In genomic region chr5:63341442-63341841, GRCh38 we compare ENCODE assay signal across 29 cellular contexts.
"Had no signal": no experiment of that assay in that cellular context is flagged by ENCODE, and none has a peak within 500 bp of the region (broad histone marks: within the 10 kb centered on the region; RNA-seq: fewer than 3 reads in every experiment).

No MANE protein-coding gene starts in this region.

- H3K27ac Mint-ChIP-seq: dendritic cell treated with granulocyte-macrophage colony-stimulating factor and Interleukin-4, amounts not matched to agents 40 ng/mL and 50 ng/mL, for 4 days; effector memory CD8-positive, alpha-beta T cell had no signal

- FAIRE-seq: endometrium, endothelial cell of umbilical vein, frontal cortex had no signal

- H3K4me1 ChIP-seq: colonic mucosa, esophagus muscularis mucosa, esophagus squamous epithelium, foreskin keratinocyte, gastrocnemius medialis, gastroesophageal sphincter, heart left ventricle, heart right ventricle had no signal

- DNase-seq: colonic mucosa; cortex of kidney; dermis blood vessel endothelial cell; dorsolateral prefrontal cortex; effector CD4-positive, alpha-beta T cell; effector CD8-positive, alpha-beta T cell; effector memory CD4-positive, alpha-beta T cell; effector memory CD8-positive, alpha-beta T cell; erythroblast; esophagus squamous epithelium; foreskin fibroblast; foreskin keratinocyte; foreskin melanocyte; gastrocnemius medialis; glutamatergic neuron; head of caudate nucleus; heart left ventricle; heart right ventricle; hippocampal formation had no signal

- H3K4me3 Mint-ChIP-seq: dendritic cell treated with granulocyte-macrophage colony-stimulating factor and Interleukin-4, amounts not matched to agents 40 ng/mL and 50 ng/mL, for 4 days; effector memory CD8-positive, alpha-beta T cell had no signal

- H3K27me3 ChIP-seq: colonic mucosa, dorsolateral prefrontal cortex, esophagus muscularis mucosa, esophagus squamous epithelium, foreskin keratinocyte, gastrocnemius medialis, gastroesophageal sphincter, heart left ventricle, heart right ventricle, hepatocyte had no signal

- ATAC-seq: effector memory CD8-positive, alpha-beta T cell; esophagus mucosa; foreskin keratinocyte; gastrocnemius medialis; gastroesophageal sphincter; heart left ventricle; heart right ventricle had no signal

- H3K27ac ChIP-seq: colonic mucosa, coronary artery, dorsolateral prefrontal cortex, epithelial cell of prostate, esophagus muscularis mucosa, esophagus squamous epithelium, foreskin keratinocyte, gastrocnemius medialis, gastroesophageal sphincter, heart left ventricle, heart right ventricle, hepatocyte had no signal

- H3K4me2 ChIP-seq: hepatocyte had no signal

- H3K4me3 ChIP-seq: colonic mucosa, coronary artery, dorsolateral prefrontal cortex, esophagus muscularis mucosa, esophagus squamous epithelium, gastrocnemius medialis, gastroesophageal sphincter, heart left ventricle, heart right ventricle, hepatocyte had no signal

- H3K9me3 ChIP-seq: colonic mucosa, esophagus squamous epithelium, gastrocnemius medialis had no signal

- H2AFZ ChIP-seq: hepatocyte had no signal

- H3K36me3 ChIP-seq: colonic mucosa, esophagus muscularis mucosa, esophagus squamous epithelium, gastrocnemius medialis, gastroesophageal sphincter, heart left ventricle, heart right ventricle had no signal

- H3K27me3 Mint-ChIP-seq: dendritic cell treated with granulocyte-macrophage colony-stimulating factor and Interleukin-4, amounts not matched to agents 40 ng/mL and 50 ng/mL, for 4 days; effector memory CD8-positive, alpha-beta T cell had no signal

- H3K79me2 ChIP-seq: hepatocyte had no signal
